In the genomic region with DNA sequence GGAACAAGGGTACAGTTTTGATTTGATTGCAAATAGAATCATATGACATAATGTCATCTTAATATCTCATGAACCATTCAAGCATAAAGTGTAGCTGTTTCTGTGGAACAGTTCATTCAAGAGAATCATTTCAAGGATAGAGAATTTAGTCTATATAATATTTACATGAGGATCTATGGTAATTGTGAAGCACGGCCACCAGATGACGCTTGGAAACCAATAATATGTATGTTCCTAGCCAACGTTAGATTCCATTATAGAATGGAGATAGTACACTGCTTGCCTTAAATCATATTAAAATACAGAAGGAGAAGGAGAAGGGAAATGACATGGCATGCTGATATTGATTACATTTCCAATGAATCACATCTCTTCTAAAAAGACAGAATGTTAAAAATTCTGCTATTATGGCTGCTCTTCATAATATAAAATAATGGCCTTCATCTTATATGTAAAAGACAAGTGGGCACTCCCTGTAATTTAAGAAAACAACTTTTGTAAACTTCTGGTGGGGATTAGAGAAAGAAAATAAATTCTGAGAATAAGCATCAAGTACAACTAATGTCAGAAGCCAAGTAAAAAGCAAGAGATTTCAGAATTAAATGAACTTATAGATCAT, we compare ENCODE assay signal across 8 cellular contexts.
A peak's percentile ranks its signal among the peaks of the same experiment; 100 is the strongest.
DNase-seq lines count a peak whose midpoint lies in the region; FAIRE-seq and TF ChIP-seq lines count a peak whose summit lies in the region.

No MANE protein-coding gene starts in this region.

- no peak for FAIRE-seq in HTR-8/SVneo (lab: Jason Lieb, UNC)

- TF ChIP-seq CTCF in GM10266 (IDR thresholded peaks at IDR 0.05; ENCODE audit: control insufficient read depth, insufficient read depth, low read depth, missing control alignments) (peak; percentile 15), WI38 (IDR thresholded peaks at IDR 0.05; ENCODE audit: low read depth, low read length) (peak; percentile 48; the same call in 1 of the 2 replicates), nephron progenitor cell (IDR thresholded peaks at IDR 0.05) (peak; percentile 77)

- H3K4me3 ChIP-seq in WI38 (ENCODE audit: low read depth, low read length): no peak overlapping the region

- no peaks in the 10 kb centered on the region for H3K9me3 Mint-ChIP-seq in nephron progenitor cell

- H3K27me3 Mint-ChIP-seq in nephron progenitor cell (ENCODE audit: low read depth, poor library complexity): no peaks in the 10 kb centered on the region

- H3K36me3 Mint-ChIP-seq in nephron progenitor cell (ENCODE audit: low read depth): no peaks in the 10 kb centered on the region

- peaks cover 24% of the 10 kb centered on the region for H3K4me1 Mint-ChIP-seq in nephron progenitor cell

- no peak overlapping the region for H3K27ac Mint-ChIP-seq in nephron progenitor cell

- DNase-seq in GM10266 (ENCODE audit: extremely low spot score) (no peak), NCI-H1694 treated with DMSO at 0.1 percent for 48 hours (lab: John Stamatoyannopoulos, UW) (peak; percentile 59), nephron progenitor cell (peak; percentile 39), HTR-8/SVneo (ENCODE audit: insufficient read length, low spot score) (no peak), A172 (ENCODE audit: low spot score) (no peak)
- no peak for DNase-seq in activated CD4-positive, alpha-beta T cell treated with anti-CD3 and anti-CD28 coated beads for 4 hours
- DNase-seq in effector CD4-positive, alpha-beta T cell: no peak

- no peak overlapping the region for H3K4me3 Mint-ChIP-seq in nephron progenitor cell

Comparison
In these comparisons a context has a peak if more than half of its experiments do, and no peak if none do; other contexts are left out.
1. DNase-seq: peak in NCI-H1694 treated with DMSO at 0.1 percent for 48 hours (single experiment) and nephron progenitor cell (single experiment); none in GM10266 (single experiment), HTR-8/SVneo (single experiment), activated CD4-positive, alpha-beta T cell treated with anti-CD3 and anti-CD28 coated beads for 4 hours (0 of 2), effector CD4-positive, alpha-beta T cell (single experiment) and A172 (single experiment).
2. CTCF ChIP-seq: peak in every context shown above with its lines; median percentile 77 in nephron progenitor cell; 48 in WI38; 15 in GM10266.